9 cellular contexts compared by ENCODE assay signal in the genomic region with DNA sequence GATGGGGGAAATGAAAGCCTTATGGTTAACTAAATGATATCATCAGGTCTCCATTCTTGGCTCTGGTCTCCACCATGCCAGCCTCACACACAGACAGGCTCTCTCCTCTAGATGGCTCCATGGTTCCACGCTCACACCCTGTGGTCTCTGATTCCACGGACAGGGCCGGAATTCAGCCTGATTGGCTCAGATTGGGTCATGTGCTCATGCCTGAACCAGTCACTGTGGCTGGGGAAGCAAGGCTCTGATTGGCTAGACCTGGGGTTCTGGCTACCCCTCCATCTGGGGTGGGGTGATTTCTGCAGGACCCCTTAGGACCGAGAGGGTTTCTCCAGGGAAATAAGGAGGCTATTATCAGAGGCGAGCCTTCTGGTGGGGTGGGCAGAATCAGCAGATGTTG.
DNase-seq lines count a peak whose midpoint lies in the region; ATAC-seq and TF ChIP-seq lines count a peak whose summit lies in the region.
"Had no signal": no experiment of that assay in that cellular context is flagged by ENCODE, and none has a peak within 500 bp of the region (broad histone marks: within the 10 kb centered on the region; RNA-seq: fewer than 3 reads in every experiment).

No MANE protein-coding gene starts in this region.

- in situ Hi-C loops in KBM-7 (cut with MboI; ENCODE audit: low pct_unique_long_range_greater_than_20kb, low sequenced_read_pairs) = no loop called here

- no peak overlapping the region for H3K4me3 ChIP-seq in retinal pigment epithelial cell (ENCODE audit: low read length)
- H3K4me3 ChIP-seq: BLaER1 treated with 17β-estradiol and CSF1 and Interleukin-3, amounts not matched to agents 10 nM and 100 nM had no signal

- no peak for ATAC-seq in GM18511 (IDR thresholded peaks at IDR 0.05; ENCODE audit: unreplicated experiment)

- TF ChIP-seq CTCF in retinal pigment epithelial cell (conservative IDR thresholded peaks at IDR 0.05; ENCODE audit: low read depth, low read length) = peak; percentile 83

- DNase-seq in NCI-H345 (lab: John Stamatoyannopoulos, UW) (peak; percentile 45), NCI-H345 treated with DMSO at 0.1 percent for 48 hours (lab: John Stamatoyannopoulos, UW; ENCODE audit: unreplicated experiment) (no peak), KBM-7 (peak; percentile 23), SK-N-DZ (ENCODE audit: low spot score) (peak; percentile 77), glomerular endothelial cell (ENCODE audit: extremely low read depth, low read depth, low spot score) (peak; percentile 56), retinal pigment epithelial cell (ENCODE audit: low read depth) (peak; percentile 14)
- DNase-seq in stimulated activated CD4-positive, alpha-beta T cell treated with anti-CD3 and anti-CD28 coated beads, Interleukin-2, amount 100 ng/mL, for 48 hours = no peak

Comparison
In these comparisons a context has a peak if more than half of its experiments do, and no peak if none do; other contexts are left out.
1. DNase-seq: peak in NCI-H345 (single experiment), KBM-7 (single experiment), SK-N-DZ (single experiment), glomerular endothelial cell (single experiment) and retinal pigment epithelial cell (single experiment); none in NCI-H345 treated with DMSO at 0.1 percent for 48 hours (single experiment) and stimulated activated CD4-positive, alpha-beta T cell treated with anti-CD3 and anti-CD28 coated beads, Interleukin-2, amount 100 ng/mL, for 48 hours (0 of 2).